ENCODE assay signal across 1 cellular context in genomic region chr3:180085122-180085710, GRCh38.
TF ChIP-seq lines count a peak whose summit lies in the region.

No MANE protein-coding gene starts in this region.

TF ChIP-seq in H1, 55 proteins besides CTCF, POLR2A, EP300 and RAD21:
- TF ChIP-seq CHD7 (IDR thresholded peaks at IDR 0.05; ENCODE audit: insufficient replicate concordance, low read length) (no peak), NANOG (IDR thresholded peaks at IDR 0.05; ENCODE audit: insufficient read depth, low read depth, low read length, poor library complexity, severe bottlenecking) (no peak), CBX8 (IDR thresholded peaks at IDR 0.05; ENCODE audit: borderline replicate concordance, low read depth, low read length) (no peak), YY1 (IDR thresholded peaks at IDR 0.05; ENCODE audit: low read depth, low read length) (no peak), EGR1 (IDR thresholded peaks at IDR 0.05; ENCODE audit: borderline replicate concordance, low read depth, low read length) (no peak), FOSL1 (IDR thresholded peaks at IDR 0.05; ENCODE audit: insufficient read depth, low read depth, low read length) (no peak), KDM1A (IDR thresholded peaks at IDR 0.05; ENCODE audit: borderline replicate concordance, low read length) (no peak), TAF7 (optimal IDR thresholded peaks at IDR 0.05; ENCODE audit: borderline replicate concordance, low read depth, low read length) (no peak), USF2 (IDR thresholded peaks at IDR 0.05; ENCODE audit: low read length) (no peak), POU5F1 (IDR thresholded peaks at IDR 0.05; ENCODE audit: low read depth, low read length) (no peak), TCF12 (IDR thresholded peaks at IDR 0.05; ENCODE audit: low read depth, low read length) (no peak), NRF1 (IDR thresholded peaks at IDR 0.05; ENCODE audit: low read depth, low read length) (no peak), ATF2 (IDR thresholded peaks at IDR 0.05; ENCODE audit: low read length) (no peak), SIN3A (conservative IDR thresholded peaks at IDR 0.05 in 1 of 2, IDR thresholded peaks at IDR 0.05 in 1 of 2; ENCODE audit: low read depth in 1 of 2, low read length in 2 of 2) (no peak), BCL11A (IDR thresholded peaks at IDR 0.05; ENCODE audit: low read depth in 2 of 2, low read length in 2 of 2) (no peak), MAFK (IDR thresholded peaks at IDR 0.05; ENCODE audit: low read depth, low read length) (no peak), CTBP2 (IDR thresholded peaks at IDR 0.05; ENCODE audit: borderline replicate concordance, insufficient read depth, insufficient read length, low read length) (no peak)
- TF ChIP-seq, protein P1, sequence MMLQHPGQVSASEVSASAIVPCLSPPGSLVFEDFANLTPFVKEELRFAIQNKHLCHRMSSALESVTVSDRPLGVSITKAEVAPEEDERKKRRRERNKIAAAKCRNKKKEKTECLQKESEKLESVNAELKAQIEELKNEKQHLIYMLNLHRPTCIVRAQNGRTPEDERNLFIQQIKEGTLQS (IDR thresholded peaks at IDR 0.05; ENCODE audit: insufficient read depth, low read depth, low read length), result no peak
